Comparison of ENCODE assay signal across 8 cellular contexts in genomic region chr14:102590667-102591099, GRCh38. TPM values are rescaled to one million over a fixed set of nuclear protein-coding genes. Genes with fewer than 3 reads are reported as not detected.
DNase-seq lines count a peak whose midpoint lies in the region; ATAC-seq and TF ChIP-seq lines count a peak whose summit lies in the region.

No MANE protein-coding gene starts in this region.

- no peaks in the 10 kb centered on the region for H3K27me3 ChIP-seq in fibroblast of lung (ENCODE audit: control insufficient read depth, insufficient read depth, low read length)

- H4K20me1 ChIP-seq in fibroblast of lung (ENCODE audit: control insufficient read depth, extremely low read depth, insufficient read depth, low read length): no peaks in the 10 kb centered on the region

- peak overlapping the region; percentile 26 for H3K4me2 ChIP-seq in fibroblast of lung (ENCODE audit: extremely low read depth, insufficient read depth, low read length)

- no peaks in the 10 kb centered on the region for H3K9me3 ChIP-seq in fibroblast of lung (ENCODE audit: control insufficient read depth, insufficient read depth, low read depth, low read length)

- no peak overlapping the region for H3K27ac ChIP-seq in fibroblast of lung (ENCODE audit: insufficient read depth, low read length)

- ATAC-seq in T-cell (replicated peaks in 1 of 4) (no peak), HG03135 (IDR thresholded peaks at IDR 0.05; ENCODE audit: unreplicated experiment) (no peak), HG03571 (IDR thresholded peaks at IDR 0.05; ENCODE audit: unreplicated experiment) (no peak)

- peaks cover 6% of the 10 kb centered on the region for H3K4me1 ChIP-seq in fibroblast of lung (ENCODE audit: control insufficient read depth, extremely low read depth, insufficient read depth, low read length)

- peaks cover 23% of the 10 kb centered on the region for H3K79me2 ChIP-seq in fibroblast of lung (ENCODE audit: control insufficient read depth, insufficient read depth, low read length)

- H3K4me1 Mint-ChIP-seq in activated naive CD4-positive, alpha-beta T cell treated with anti-CD3 and anti-CD28 coated beads, Interleukin-2, amount 10 ng/mL, durations not matched to agents 7 days and 5 days: peaks cover 34% of the 10 kb centered on the region
- peaks cover 18 to 23% (median 21%) of the 10 kb centered on the region in 3 donors for H3K4me1 Mint-ChIP-seq in T-cell
- H3K4me1 Mint-ChIP-seq in osteocyte (ENCODE audit: unreplicated experiment): peaks cover 48% of the 10 kb centered on the region

- POLR2A ChIA-PET in T-cell (lab: Charles Lee): interaction anchor here in 1 of 2 donors (1.2 kb wide), 1 partner anchor 22 kb away, joined by 4 read pairs; no protein-coding TSS in a partner anchor

- no peak overlapping the region for H2AFZ ChIP-seq in fibroblast of lung (ENCODE audit: low read length)

- H3K4me3 Mint-ChIP-seq in activated naive CD4-positive, alpha-beta T cell treated with anti-CD3 and anti-CD28 coated beads, Interleukin-2, amount 10 ng/mL, durations not matched to agents 7 days and 5 days: peak overlapping the region; percentile 91
- H3K4me3 Mint-ChIP-seq in T-cell (peak overlapping the region; percentile 62 to 92 (median 81)), osteocyte (ENCODE audit: unreplicated experiment) (peak overlapping the region; percentile 90)

- H3K4me3 ChIP-seq in fibroblast of lung (replicated peaks in 1 of 4; ENCODE audit: control extremely low read depth in 1 of 4, insufficient read depth in 1 of 4, low read depth in 3 of 4, low read length in 4 of 4): peak overlapping the region in 2 of 4 experiments; percentile 73 to 82

- H3K27me3 Mint-ChIP-seq in activated naive CD4-positive, alpha-beta T cell treated with anti-CD3 and anti-CD28 coated beads, Interleukin-2, amount 10 ng/mL, durations not matched to agents 7 days and 5 days: peaks cover 23% of the 10 kb centered on the region
- H3K27me3 Mint-ChIP-seq in T-cell: no peaks in the 10 kb centered on the region
- H3K27me3 Mint-ChIP-seq in osteocyte (ENCODE audit: unreplicated experiment): no peaks in the 10 kb centered on the region

- DNase-seq in activated naive CD4-positive, alpha-beta T cell treated with anti-CD3 and anti-CD28 coated beads, Interleukin-2, amount 10 ng/mL, durations not matched to agents 7 days and 5 days: no peak
- DNase-seq in activated naive CD4-positive, alpha-beta T cell treated with anti-CD3 and anti-CD28 coated beads, Interleukin-2, amount 50 U/mL, for 16 hours: no peak
- DNase-seq in T-cell: peak in 1 of 34 experiments; percentile 12
- peak; percentile 35 to 53 for DNase-seq in fibroblast of lung (ENCODE audit: low read depth in 2 of 2)
- no peak for DNase-seq in osteocyte (ENCODE audit: extremely low spot score, unreplicated experiment)
- no peak for DNase-seq in NCI-H1048 (lab: John Stamatoyannopoulos, UW)

- CTCF ChIA-PET in activated naive CD4-positive, alpha-beta T cell treated with anti-CD3 and anti-CD28 coated beads, Interleukin-2, amount 10 ng/mL, durations not matched to agents 7 days and 5 days (lab: Charles Lee): interaction anchor here (1.0 kb wide), 1 partner anchor 19 kb away, joined by 3 read pairs; no protein-coding TSS in a partner anchor
- CTCF ChIA-PET in T-cell (lab: Charles Lee): interaction anchor here in 1 of 2 donors (0.8 kb wide), 1 partner anchor 66 kb away, joined by 4 read pairs; no protein-coding TSS in a partner anchor

- H3K9ac ChIP-seq in fibroblast of lung (ENCODE audit: insufficient read depth, low read length): no peak overlapping the region

- H3K9me3 Mint-ChIP-seq in activated naive CD4-positive, alpha-beta T cell treated with anti-CD3 and anti-CD28 coated beads, Interleukin-2, amount 10 ng/mL, durations not matched to agents 7 days and 5 days: no peaks in the 10 kb centered on the region
- no peaks in the 10 kb centered on the region for H3K9me3 Mint-ChIP-seq in T-cell
- no peaks in the 10 kb centered on the region for H3K9me3 Mint-ChIP-seq in osteocyte (ENCODE audit: unreplicated experiment)

- TF ChIP-seq CTCF in fibroblast of lung (conservative IDR thresholded peaks at IDR 0.05 in 1 of 2, IDR thresholded peaks at IDR 0.05 in 1 of 2; ENCODE audit: low read depth in 1 of 2, low read length in 2 of 2) (peak; percentile 41 to 64), osteocyte (IDR thresholded peaks at IDR 0.05) (peak; percentile 42)

- H3K36me3 Mint-ChIP-seq in activated naive CD4-positive, alpha-beta T cell treated with anti-CD3 and anti-CD28 coated beads, Interleukin-2, amount 10 ng/mL, durations not matched to agents 7 days and 5 days: peaks cover 8% of the 10 kb centered on the region
- no peaks in the 10 kb centered on the region for H3K36me3 Mint-ChIP-seq in T-cell
- no peaks in the 10 kb centered on the region for H3K36me3 Mint-ChIP-seq in osteocyte (ENCODE audit: unreplicated experiment)

- H3K36me3 ChIP-seq in fibroblast of lung (ENCODE audit: control insufficient read depth, insufficient read depth, low read length): no peaks in the 10 kb centered on the region

- H3K27ac Mint-ChIP-seq in activated naive CD4-positive, alpha-beta T cell treated with anti-CD3 and anti-CD28 coated beads, Interleukin-2, amount 10 ng/mL, durations not matched to agents 7 days and 5 days: peak overlapping the region; percentile 7
- H3K27ac Mint-ChIP-seq in T-cell: peak overlapping the region; percentile 74 to 80
- peak overlapping the region; percentile 76 for H3K27ac Mint-ChIP-seq in osteocyte (ENCODE audit: unreplicated experiment)

RNA-seq across cellular contexts. Expression of gene RCOR1, which starts 1.8 kb away (rescaled TPM):
- total RNA-seq in T-cell (10 to 100 TPM; 17.7 to 25.0 (median 18.7) TPM), fibroblast of lung (6.7 and 11.4 TPM in 2 replicates), osteocyte (23.6 and 27.4 TPM in 2 replicates)
- polyA plus RNA-seq in fibroblast of lung: 18.7 and 19.6 TPM in 2 replicates
- 11.3 and 12.4 TPM in 2 replicates for polyA plus RNA-seq in fibroblast of lung (2012)
- 13.1 and 15.5 TPM in 2 replicates for polyA minus RNA-seq in fibroblast of lung (ENCODE audit: low replicate concordance)

Comparison
In these comparisons a context has a peak if more than half of its experiments do, and no peak if none do; other contexts are left out.
1. DNase-seq: peak in fibroblast of lung (2 of 2); none in activated naive CD4-positive, alpha-beta T cell treated with anti-CD3 and anti-CD28 coated beads, Interleukin-2, amount 10 ng/mL, durations not matched to agents 7 days and 5 days (single experiment), activated naive CD4-positive, alpha-beta T cell treated with anti-CD3 and anti-CD28 coated beads, Interleukin-2, amount 50 U/mL, for 16 hours (single experiment), osteocyte (single experiment) and NCI-H1048 (single experiment).
2. H3K27ac Mint-ChIP-seq: peak in every context shown above with its lines; median percentile 77 in T-cell; 76 in osteocyte; 7 in activated naive CD4-positive, alpha-beta T cell treated with anti-CD3 and anti-CD28 coated beads, Interleukin-2, amount 10 ng/mL, durations not matched to agents 7 days and 5 days.
3. Peak in every context shown above with its lines, with median percentiles within 50 percentile points of each other: H3K4me3 Mint-ChIP-seq.